1 cellular context compared by ENCODE assay signal in genomic region chr14:35122696-35123387, GRCh38.
TF ChIP-seq lines count a peak whose summit lies in the region.

No MANE protein-coding gene starts in this region.

TF ChIP-seq in HepG2, 621 proteins besides CTCF, POLR2A, EP300 and RAD21 (continued from another document and continues in another):
- TF ChIP-seq ZNF691 (CRISPR knock-in tag; IDR thresholded peaks at IDR 0.05; ENCODE audit: borderline replicate concordance, low read depth) (peak; percentile 97; the same call in 1 of the 2 replicates), ZNF567 (CRISPR knock-in tag; IDR thresholded peaks at IDR 0.05; ENCODE audit: borderline replicate concordance) (0 out of 2 replicates have a peak, but pooled peaks have one; percentile 75), IKZF5 (CRISPR knock-in tag; IDR thresholded peaks at IDR 0.05) (no peak), ZNF292 (CRISPR knock-in tag; IDR thresholded peaks at IDR 0.05; ENCODE audit: borderline replicate concordance, low read depth) (peak; percentile 82; the same call in 1 of the 2 replicates), ZNF318 (CRISPR knock-in tag; IDR thresholded peaks at IDR 0.05) (peak; percentile 96), KDM2A (CRISPR knock-in tag; IDR thresholded peaks at IDR 0.05; ENCODE audit: borderline replicate concordance, low read depth) (peak; percentile 82; the same call in 1 of the 2 replicates), TIGD3 (CRISPR knock-in tag; IDR thresholded peaks at IDR 0.05; ENCODE audit: borderline replicate concordance) (peak; percentile 49; the same call in 1 of the 2 replicates), NR0B2 (CRISPR knock-in tag; IDR thresholded peaks at IDR 0.05) (peak; percentile 96), HHEX (CRISPR knock-in tag; IDR thresholded peaks at IDR 0.05) (peak; percentile 69; the same call in 1 of the 2 replicates), HNRNPH1 (optimal IDR thresholded peaks at IDR 0.05; ENCODE audit: low read depth, low read length) (peak; percentile 26), KLF11 (CRISPR knock-in tag; IDR thresholded peaks at IDR 0.05) (0 out of 2 replicates have a peak, but pooled peaks have one; percentile 7), LCORL (IDR thresholded peaks at IDR 0.05) (no peak), LCORL (CRISPR knock-in tag; IDR thresholded peaks at IDR 0.05) (peak; percentile 13; the same call in 1 of the 2 replicates), UBTF (CRISPR knock-in tag; IDR thresholded peaks at IDR 0.05) (no peak; the same call in none of the 2 replicates), ZNF572 (CRISPR knock-in tag; IDR thresholded peaks at IDR 0.05) (no peak), ZNF556 (CRISPR knock-in tag; IDR thresholded peaks at IDR 0.05; ENCODE audit: borderline replicate concordance) (peak; percentile 80; the same call in 1 of the 2 replicates), AKAP8 (CRISPR knock-in tag; IDR thresholded peaks at IDR 0.05) (no peak), ZNF331 (CRISPR knock-in tag; IDR thresholded peaks at IDR 0.05) (peak; percentile 25; the same call in 1 of the 2 replicates), ATF7 (IDR thresholded peaks at IDR 0.05) (no peak), ATF7 (CRISPR knock-in tag; IDR thresholded peaks at IDR 0.05) (peak; percentile 51; the same call in 1 of the 2 replicates), MZF1 (CRISPR knock-in tag; IDR thresholded peaks at IDR 0.05; ENCODE audit: borderline replicate concordance) (0 out of 2 replicates have a peak, but pooled peaks have one; percentile 5), BRD4 (CRISPR knock-in tag; IDR thresholded peaks at IDR 0.05) (0 out of 2 replicates have a peak, but pooled peaks have one; percentile 6), ZNF747 (CRISPR knock-in tag; IDR thresholded peaks at IDR 0.05; ENCODE audit: borderline replicate concordance) (peak; percentile 54), KLF9 (CRISPR knock-in tag; IDR thresholded peaks at IDR 0.05; ENCODE audit: low read depth) (no peak), ZNF660 (CRISPR knock-in tag; IDR thresholded peaks at IDR 0.05; ENCODE audit: borderline replicate concordance, low read depth) (0 out of 2 replicates have a peak, but pooled peaks have one; percentile 83), ZNF678 (CRISPR knock-in tag; IDR thresholded peaks at IDR 0.05) (peak; percentile 90; the same call in 1 of the 2 replicates), ZNF75D (CRISPR knock-in tag; IDR thresholded peaks at IDR 0.05; ENCODE audit: borderline replicate concordance) (peak; percentile 16; the same call in 1 of the 2 replicates), SNRNP70 (IDR thresholded peaks at IDR 0.05; ENCODE audit: low read depth, low read length) (no peak), ZNF224 (CRISPR knock-in tag; IDR thresholded peaks at IDR 0.05) (no peak; the same call in 1 of the 2 replicates), ZNF333 (CRISPR knock-in tag; IDR thresholded peaks at IDR 0.05; ENCODE audit: borderline replicate concordance) (peak; percentile 86; the same call in 1 of the 2 replicates), ATF4 (CRISPR knock-in tag; IDR thresholded peaks at IDR 0.05) (0 out of 4 replicates have a peak, but pooled peaks of 1 of the 2 experiments have one; percentile 5), ZBTB21 (CRISPR knock-in tag; IDR thresholded peaks at IDR 0.05) (0 out of 2 replicates have a peak, but pooled peaks have one; percentile 5), HDAC1 (CRISPR knock-in tag; IDR thresholded peaks at IDR 0.05) (no peak; the same call in none of the 2 replicates), RARG (CRISPR knock-in tag; IDR thresholded peaks at IDR 0.05; ENCODE audit: low read depth) (peak; percentile 93), ZC3H4 (CRISPR knock-in tag; IDR thresholded peaks at IDR 0.05; ENCODE audit: borderline replicate concordance) (peak; percentile 93; the same call in 1 of the 2 replicates), ZNF768 (CRISPR knock-in tag; IDR thresholded peaks at IDR 0.05) (peak; percentile 38; the same call in 1 of the 2 replicates), TFAP4 (IDR thresholded peaks at IDR 0.05; ENCODE audit: borderline replicate concordance, low read depth) (peak; percentile 77; the same call in 1 of the 2 replicates), NR3C1 (CRISPR knock-in tag; IDR thresholded peaks at IDR 0.05) (no peak), ZFP1 (CRISPR knock-in tag; IDR thresholded peaks at IDR 0.05) (peak; percentile 39; the same call in 1 of the 2 replicates), RBM22 (optimal IDR thresholded peaks at IDR 0.05; ENCODE audit: low read length) (peak; percentile 69), IRX3 (CRISPR knock-in tag; IDR thresholded peaks at IDR 0.05; ENCODE audit: borderline replicate concordance, low read depth) (no peak), HMGXB4 (CRISPR knock-in tag; IDR thresholded peaks at IDR 0.05; ENCODE audit: borderline replicate concordance in 1 of 2, low read depth in 1 of 2) (peak; percentile 66 to 91), NRL (CRISPR knock-in tag; IDR thresholded peaks at IDR 0.05; ENCODE audit: borderline replicate concordance) (peak; percentile 94; the same call in 1 of the 2 replicates), CHD2 (IDR thresholded peaks at IDR 0.05; ENCODE audit: low read depth, low read length) (peak; percentile 3), ZMYM4 (CRISPR knock-in tag; IDR thresholded peaks at IDR 0.05) (0 out of 2 replicates have a peak, but pooled peaks have one; percentile 20)
